In the genomic region with DNA sequence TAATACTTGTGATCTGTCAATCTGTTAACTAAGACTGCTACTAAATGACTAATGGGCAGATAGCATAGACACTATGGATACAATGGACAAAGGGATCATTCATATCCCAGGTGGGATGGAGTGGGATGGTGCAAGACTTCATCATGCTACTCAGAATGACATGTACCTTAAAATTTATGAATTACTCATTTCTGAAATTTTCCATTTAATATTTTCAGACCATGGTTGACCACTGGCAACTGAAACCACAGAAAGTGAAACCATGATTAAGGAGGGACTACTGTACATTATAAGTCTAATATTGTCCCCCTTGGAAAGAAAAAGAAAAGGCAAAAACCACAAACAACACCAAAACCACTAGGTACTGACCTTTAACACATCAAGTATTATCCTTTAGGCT, we compare ENCODE assay signal across 1 cellular context.
TF ChIP-seq lines count a peak whose summit lies in the region.

No MANE protein-coding gene starts in this region.

TF ChIP-seq in HepG2, 621 proteins besides CTCF, POLR2A, EP300 and RAD21:
- TF ChIP-seq TCF7 (IDR thresholded peaks at IDR 0.05; ENCODE audit: low read depth) (no peak), PLRG1 (conservative IDR thresholded peaks at IDR 0.05) (no peak), ZNF773 (CRISPR knock-in tag; IDR thresholded peaks at IDR 0.05; ENCODE audit: borderline replicate concordance) (no peak), RBM22 (optimal IDR thresholded peaks at IDR 0.05; ENCODE audit: low read length) (no peak), NFRKB (IDR thresholded peaks at IDR 0.05) (no peak), ADNP (CRISPR knock-in tag; IDR thresholded peaks at IDR 0.05) (no peak), PHF5A (CRISPR knock-in tag; IDR thresholded peaks at IDR 0.05; ENCODE audit: low read depth, unreplicated experiment) (no peak), ZNF781 (CRISPR knock-in tag; IDR thresholded peaks at IDR 0.05; ENCODE audit: borderline replicate concordance, not compliant biosample characterization) (no peak), SMYD3 (CRISPR knock-in tag; IDR thresholded peaks at IDR 0.05) (no peak), JDP2 (CRISPR knock-in tag; IDR thresholded peaks at IDR 0.05; ENCODE audit: borderline replicate concordance) (no peak)
- TF ChIP-seq, protein P1, sequence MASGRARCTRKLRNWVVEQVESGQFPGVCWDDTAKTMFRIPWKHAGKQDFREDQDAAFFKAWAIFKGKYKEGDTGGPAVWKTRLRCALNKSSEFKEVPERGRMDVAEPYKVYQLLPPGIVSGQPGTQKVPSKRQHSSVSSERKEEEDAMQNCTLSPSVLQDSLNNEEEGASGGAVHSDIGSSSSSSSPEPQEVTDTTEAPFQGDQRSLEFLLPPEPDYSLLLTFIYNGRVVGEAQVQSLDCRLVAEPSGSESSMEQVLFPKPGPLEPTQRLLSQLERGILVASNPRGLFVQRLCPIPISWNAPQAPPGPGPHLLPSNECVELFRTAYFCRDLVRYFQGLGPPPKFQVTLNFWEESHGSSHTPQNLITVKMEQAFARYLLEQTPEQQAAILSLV (CRISPR knock-in tag; IDR thresholded peaks at IDR 0.05; ENCODE audit: borderline replicate concordance): no peak
- TF ChIP-seq, protein P2, sequence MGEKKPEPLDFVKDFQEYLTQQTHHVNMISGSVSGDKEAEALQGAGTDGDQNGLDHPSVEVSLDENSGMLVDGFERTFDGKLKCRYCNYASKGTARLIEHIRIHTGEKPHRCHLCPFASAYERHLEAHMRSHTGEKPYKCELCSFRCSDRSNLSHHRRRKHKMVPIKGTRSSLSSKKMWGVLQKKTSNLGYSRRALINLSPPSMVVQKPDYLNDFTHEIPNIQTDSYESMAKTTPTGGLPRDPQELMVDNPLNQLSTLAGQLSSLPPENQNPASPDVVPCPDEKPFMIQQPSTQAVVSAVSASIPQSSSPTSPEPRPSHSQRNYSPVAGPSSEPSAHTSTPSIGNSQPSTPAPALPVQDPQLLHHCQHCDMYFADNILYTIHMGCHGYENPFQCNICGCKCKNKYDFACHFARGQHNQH (CRISPR knock-in tag; IDR thresholded peaks at IDR 0.05): no peak
